19 cellular contexts compared by ENCODE assay signal in genomic region chr11:106187860-106188456, GRCh38.
DNase-seq lines count a peak whose midpoint lies in the region; ATAC-seq and TF ChIP-seq lines count a peak whose summit lies in the region.
"Had no signal": no experiment of that assay in that cellular context is flagged by ENCODE, and none has a peak within 500 bp of the region (broad histone marks: within the 10 kb centered on the region; RNA-seq: fewer than 3 reads in every experiment).

No MANE protein-coding gene starts in this region.

- H2AFZ ChIP-seq in GM23338 = no peak overlapping the region
- H2AFZ ChIP-seq in mammary epithelial cell (ENCODE audit: low read depth, low read length) = no peak overlapping the region
- H2AFZ ChIP-seq: GM23248 had no signal

- H3K9me3 ChIP-seq in mammary epithelial cell (replicated peaks; ENCODE audit: insufficient read depth, low read length) (no peaks in the 10 kb centered on the region), transverse colon (no peaks in the 10 kb centered on the region)

- H3K4me1 ChIP-seq in GM23338 (ENCODE audit: insufficient read depth) (no peaks in the 10 kb centered on the region), mammary epithelial cell (ENCODE audit: insufficient read depth, low read length) (no peaks in the 10 kb centered on the region), transverse colon (no peaks in the 10 kb centered on the region)
- H3K4me1 ChIP-seq: Caco-2 had no signal

- no peaks in the 10 kb centered on the region for H3K4me1 Mint-ChIP-seq in GM23338
- H3K4me1 Mint-ChIP-seq: IgD-negative memory B cell had no signal

- in situ Hi-C loops in mammary epithelial cell (cut with MboI; ENCODE audit: low sequenced_read_pairs in 2 of 2) = no loop called here
- in situ Hi-C loops in transverse colon (cut with MboI; ENCODE audit: low pct_ligation_motif_present in 1 of 4, low pct_unique_long_range_greater_than_20kb in 1 of 4, low sequenced_read_pairs in 3 of 4) = no loop called here

- TF ChIP-seq POLR2A in transverse colon (IDR thresholded peaks at IDR 0.05) = no peak

- H3K79me2 ChIP-seq in GM23338 (replicated peaks; ENCODE audit: insufficient read depth) (no peaks in the 10 kb centered on the region), mammary epithelial cell (ENCODE audit: insufficient read depth, low read length) (no peaks in the 10 kb centered on the region)

- H3K4me3 Mint-ChIP-seq in GM23338 = no peak overlapping the region
- H3K4me3 Mint-ChIP-seq: CD4-positive, alpha-beta T cell; HFFc6; IgD-negative memory B cell had no signal

- no peak overlapping the region for H3K9ac ChIP-seq in mammary epithelial cell (ENCODE audit: insufficient read depth, low read length)
- H3K9ac ChIP-seq: GM23248 had no signal

- peak; percentile 21 for DNase-seq in DMS53 (lab: John Stamatoyannopoulos, UW)
- DNase-seq in DMS53 treated with DMSO at 0.1 percent for 48 hours (lab: John Stamatoyannopoulos, UW; ENCODE audit: unreplicated experiment) = no peak
- peak; percentile 10 for DNase-seq in GM23338 (ENCODE audit: low spot score)
- peak; percentile 2 for DNase-seq in mammary epithelial cell
- DNase-seq in transverse colon = no peak
- DNase-seq in NCI-H1092 (lab: John Stamatoyannopoulos, UW) = no peak
- DNase-seq in globus pallidus (ENCODE audit: low spot score) = no peak
- DNase-seq: 8988T; AML-193; CD4-positive, alpha-beta T cell; GDM1; GM23248; HCEC 1CT; HFFc6; KBM-7 had no signal

- TF ChIP-seq CTCF in GM23338 (conservative IDR thresholded peaks at IDR 0.05; ENCODE audit: low read depth in 2 of 2) (no peak), mammary epithelial cell (conservative IDR thresholded peaks at IDR 0.05 in 1 of 2, IDR thresholded peaks at IDR 0.05 in 1 of 2; ENCODE audit: extremely low read depth in 1 of 2, insufficient read depth in 1 of 2, low read depth in 1 of 2, low read length in 2 of 2) (no peak), transverse colon (IDR thresholded peaks at IDR 0.05) (no peak)

- H3K27ac ChIP-seq in GM23338 (ENCODE audit: low read depth) = no peak overlapping the region
- H3K27ac ChIP-seq in mammary epithelial cell (ENCODE audit: insufficient read depth, low read depth, low read length) = no peak overlapping the region
- H3K27ac ChIP-seq in transverse colon = no peak overlapping the region
- H3K27ac ChIP-seq: C4-2B, GM23248 had no signal

- H3K27ac Mint-ChIP-seq in GM23338 = no peak overlapping the region
- H3K27ac Mint-ChIP-seq: CD4-positive, alpha-beta T cell; HFFc6; IgD-negative memory B cell had no signal

- TF ChIP-seq EP300 in transverse colon (IDR thresholded peaks at IDR 0.05; ENCODE audit: low read depth) = no peak

- BruUV-seq in mammary epithelial cell (replicated peaks; lab: Mats Ljungman, UMichigan) = no TSS peak

- dilution Hi-C loops in mammary epithelial cell (cut with HindIII; ENCODE audit: low sequenced_read_pairs) = no loop called here

- H4K20me1 ChIP-seq in GM23338 (replicated peaks; ENCODE audit: insufficient read depth) (no peaks in the 10 kb centered on the region), mammary epithelial cell (ENCODE audit: insufficient read depth, low read length) (no peaks in the 10 kb centered on the region)

- H3K9me2 ChIP-seq in GM23338 (ENCODE audit: insufficient read depth) = no peaks in the 10 kb centered on the region; the same call in 1 of the 2 replicates

- peaks cover 46% of the 10 kb centered on the region; the same call in 2 of the 3 replicates for H3K9me3 Mint-ChIP-seq in GM23338
- H3K9me3 Mint-ChIP-seq: CD4-positive, alpha-beta T cell had no signal

- H3K27me3 ChIP-seq in GM23338 (ENCODE audit: insufficient read depth) (no peaks in the 10 kb centered on the region), mammary epithelial cell (ENCODE audit: insufficient read depth, low read length) (no peaks in the 10 kb centered on the region), transverse colon (no peaks in the 10 kb centered on the region)

- ATAC-seq in GM23338 = no peak
- ATAC-seq: HepG2 had no signal

- WGBS in mammary epithelial cell (ENCODE audit: low coverage, missing lambda C conversion rate) = 0% methylated on average over 2 of the region's 2 CpGs
- 17 to 20% methylated on average over 2 of the region's 2 CpGs for WGBS in transverse colon (ENCODE audit: low coverage in 1 of 2), 2 donors

- H3K36me3 Mint-ChIP-seq in GM23338 (ENCODE audit: low read depth) = peaks cover 15% of the 10 kb centered on the region; the same call in 2 of the 3 replicates
- H3K36me3 Mint-ChIP-seq: IgD-negative memory B cell had no signal

- H3K36me3 ChIP-seq in GM23338 (ENCODE audit: insufficient read depth) (peaks cover 5% of the 10 kb centered on the region), mammary epithelial cell (ENCODE audit: insufficient read depth, low read length) (no peaks in the 10 kb centered on the region), transverse colon (no peaks in the 10 kb centered on the region)

- CTCF ChIA-PET in mammary epithelial cell (lab: Charles Lee; ENCODE audit: low non-redundant PET) = no interaction called here

- intact Hi-C loops in mammary epithelial cell (cut with micrococcal nuclease) = no loop called here
- intact Hi-C loops in transverse colon (cut with DNase I; ENCODE audit: low total_unique reads) = no loop called here

- H3K4me2 ChIP-seq in GM23338 (no peak overlapping the region), mammary epithelial cell (ENCODE audit: insufficient read depth, low read depth, low read length) (no peak overlapping the region)

- H3K4me3 ChIP-seq in GM23338 (no peak overlapping the region), mammary epithelial cell (replicated peaks in 1 of 3; ENCODE audit: insufficient read depth in 1 of 3, low read depth in 2 of 3, low read length in 3 of 3) (no peak overlapping the region), transverse colon (no peak overlapping the region)
- H3K4me3 ChIP-seq: GM23248 had no signal

- H3K27me3 Mint-ChIP-seq in GM23338 (ENCODE audit: insufficient read depth, low read depth, poor library complexity) = no peaks in the 10 kb centered on the region
- H3K27me3 Mint-ChIP-seq: IgD-negative memory B cell had no signal

- no peaks in the 10 kb centered on the region for H3F3A ChIP-seq in GM23338 (replicated peaks; ENCODE audit: low read depth)

TF ChIP-seq in GM23338, 12 proteins besides CTCF, POLR2A, EP300 and RAD21 (continues in another document):
- TF ChIP-seq EZH2phosphoT487 (IDR thresholded peaks at IDR 0.05; ENCODE audit: unreplicated experiment) = no peak
- TF ChIP-seq ZNF462 (CRISPR knock-in tag; IDR thresholded peaks at IDR 0.05) = no peak

Comparison
In these comparisons a context has a peak if more than half of its experiments do, and no peak if none do; other contexts are left out.
1. DNase-seq: peak in DMS53 (single experiment), GM23338 (single experiment) and mammary epithelial cell (single experiment); none in DMS53 treated with DMSO at 0.1 percent for 48 hours (single experiment), transverse colon (single experiment), NCI-H1092 (single experiment) and globus pallidus (single experiment).